In the genomic region with DNA sequence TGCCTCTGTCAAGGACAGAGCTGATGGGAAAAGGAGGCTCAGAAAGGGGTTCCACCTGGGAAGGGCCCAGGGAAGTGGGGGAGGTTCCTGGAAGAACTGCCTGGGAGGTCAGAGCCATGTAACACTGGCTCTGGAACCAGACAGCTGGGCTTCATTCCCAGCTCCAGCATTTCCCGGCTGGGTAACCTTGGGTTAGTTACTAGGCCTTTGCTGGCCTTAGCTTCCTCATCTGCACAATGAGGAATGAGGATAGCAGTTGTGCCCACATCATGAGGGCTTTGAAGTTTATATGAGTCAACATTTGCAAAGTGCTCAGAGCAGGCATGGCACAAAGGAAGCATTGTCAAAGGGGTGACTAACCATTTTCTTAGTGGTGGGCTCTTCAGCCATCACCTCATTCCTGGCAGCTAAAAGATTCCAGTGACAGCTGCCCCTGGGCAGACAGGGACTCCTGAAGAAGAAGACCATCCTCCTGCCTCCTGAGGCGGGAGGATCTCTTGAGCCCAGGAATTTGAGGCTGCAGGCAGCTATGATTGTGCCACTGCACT, we compare ENCODE assay signal across 8 cellular contexts. TPM values are rescaled to one million over a fixed set of nuclear protein-coding genes. Genes with fewer than 3 reads are reported as not detected.
DNase-seq lines count a peak whose midpoint lies in the region; ATAC-seq and TF ChIP-seq lines count a peak whose summit lies in the region.

No MANE protein-coding gene starts in this region.

- H3K27me3 ChIP-seq in AG04450 (ENCODE audit: control insufficient read depth, insufficient read depth, low read length) = no peaks in the 10 kb centered on the region
- no peaks in the 10 kb centered on the region for H3K27me3 ChIP-seq in breast epithelium

- H3K9me3 ChIP-seq in AG04450 (ENCODE audit: control insufficient read depth, insufficient read depth, low read length) (no peaks in the 10 kb centered on the region; the same call in 1 of the 2 replicates), KOPT-K1 (ENCODE audit: insufficient read depth, low read length, poor library complexity, severe bottlenecking) (no peaks in the 10 kb centered on the region), breast epithelium (no peaks in the 10 kb centered on the region)

- POLR2A ChIA-PET in AG04450 (lab: Yijun Ruan, JAX) = interaction anchor here (0.5 to 0.8 kb wide), 6 partner anchors 9 to 689 kb away, joined by 3 read pairs; no protein-coding TSS in a partner anchor

- H3K36me3 ChIP-seq in KOPT-K1 (ENCODE audit: insufficient read depth, low read length) (peaks cover 23% of the 10 kb centered on the region), breast epithelium (peaks cover 5% of the 10 kb centered on the region)

- no peak for ATAC-seq in HG03095 (IDR thresholded peaks at IDR 0.05; ENCODE audit: unreplicated experiment)
- ATAC-seq in HG02642 (IDR thresholded peaks at IDR 0.05; ENCODE audit: poor library complexity, unreplicated experiment) = no peak
- ATAC-seq in HG02588 (IDR thresholded peaks at IDR 0.05; ENCODE audit: unreplicated experiment) = no peak

- peaks cover 7 to 17% of the 10 kb centered on the region in 2 donors for H3K4me1 ChIP-seq in breast epithelium

- intact Hi-C loops in breast epithelium (cut with DNase I; ENCODE audit: low total_unique reads) = no loop called here
- intact Hi-C loops in posterior cingulate gyrus (cut with DNase I) = no loop called here

- no peak for DNase-seq in AG04450 (ENCODE audit: low read depth, low spot score)
- DNase-seq in breast epithelium (ENCODE audit: low spot score in 2 of 2) = no peak
- peak; percentile 91 for DNase-seq in myocyte (ENCODE audit: low read depth)
- DNase-seq in posterior cingulate gyrus = no peak

- CTCF ChIA-PET in AG04450 (lab: Charles Lee) = interaction anchor here (1.6 kb wide), 1 partner anchor 40 kb away, joined by 3 read pairs; no protein-coding TSS in a partner anchor

- H3K27ac ChIP-seq in AG04450 (ENCODE audit: low read depth, low read length) (peak overlapping the region; percentile 70), KOPT-K1 (ENCODE audit: low read depth, low read length, poor library complexity, severe bottlenecking) (peak overlapping the region; percentile 77), breast epithelium (peak overlapping the region; percentile 99 to 100)

- H3K4me3 ChIP-seq in AG04450 (ENCODE audit: low read depth, low read length) (no peak overlapping the region), breast epithelium (no peak overlapping the region)

- TF ChIP-seq CTCF in AG04450 (IDR thresholded peaks at IDR 0.05; ENCODE audit: low read depth, low read length) (no peak), breast epithelium (IDR thresholded peaks at IDR 0.05) (no peak)

- TF ChIP-seq POLR2A in breast epithelium (IDR thresholded peaks at IDR 0.05) = no peak

RNA-seq across cellular contexts. Expression of a gene that starts 1.7 kb away (rescaled TPM):
- 80.6 and 88.3 TPM in 2 replicates for polyA plus RNA-seq in AG04450 (2011; rRNA removed)
- 48.1 and 49.1 TPM in 2 replicates for polyA minus RNA-seq in AG04450 (2011; rRNA and poly(A)+ RNA removed)
- total RNA-seq in breast epithelium (100 to 1,000 TPM in 2 of 3 donors, 10 to 100 TPM in 1; 59.0 to 166 (median 102) TPM), myocyte (53.2 and 61.1 TPM in 2 replicates)
- 87.6 TPM for polyA plus RNA-seq in myocyte (2012)

RNA-seq across cellular contexts. Expression of a gene that starts 9.5 kb away (rescaled TPM):
- 59.6 and 70.2 TPM in 2 replicates for polyA plus RNA-seq in AG04450 (2011; rRNA removed)
- polyA minus RNA-seq in AG04450 (2011; rRNA and poly(A)+ RNA removed) = 113 and 191 TPM in 2 replicates
- total RNA-seq in breast epithelium (10 to 100 TPM; 36.1 to 66.9 (median 43.4) TPM), myocyte (103 TPM in 2 replicates)
- 123 TPM for polyA plus RNA-seq in myocyte (2012)

RNA-seq across cellular contexts. Expression of a gene that starts 24.0 kb away (rescaled TPM):
- polyA plus RNA-seq in AG04450 (2011; rRNA removed) = 47.4 and 59.8 TPM in 2 replicates
- polyA minus RNA-seq in AG04450 (2011; rRNA and poly(A)+ RNA removed) = 27.1 and 30.4 TPM in 2 replicates
- total RNA-seq in breast epithelium = 10 to 100 TPM; 48.8 to 79.0 (median 72.0) TPM
- total RNA-seq in myocyte = 129 and 141 TPM in 2 replicates
- 154 TPM for polyA plus RNA-seq in myocyte (2012)

RNA-seq across cellular contexts. Expression of a gene that starts 44.8 kb away (rescaled TPM):
- 0.72 and 1.0 TPM in 2 replicates for polyA plus RNA-seq in AG04450 (2011; rRNA removed)
- 0.52 and 0.69 TPM in 2 replicates for polyA minus RNA-seq in AG04450 (2011; rRNA and poly(A)+ RNA removed)
- total RNA-seq in breast epithelium (1 to 10 TPM in 1 of 3 donors, under 1 TPM in 1, not detected in 1; 0.48 to 1.3 TPM), myocyte (not detected in 2 replicates)
- 0.05 TPM for polyA plus RNA-seq in myocyte (2012)

RNA-seq across cellular contexts. Expression of a gene that starts 51.9 kb away (rescaled TPM):
- polyA plus RNA-seq in AG04450 (2011; rRNA removed) = 97.3 and 164 TPM in 2 replicates
- 14.0 and 16.8 TPM in 2 replicates for polyA minus RNA-seq in AG04450 (2011; rRNA and poly(A)+ RNA removed)
- total RNA-seq in breast epithelium (100 to 1,000 TPM; 283 to 388 (median 299) TPM), myocyte (256 and 328 TPM in 2 replicates)
- polyA plus RNA-seq in myocyte (2012) = 282 TPM
